In the genomic region with DNA sequence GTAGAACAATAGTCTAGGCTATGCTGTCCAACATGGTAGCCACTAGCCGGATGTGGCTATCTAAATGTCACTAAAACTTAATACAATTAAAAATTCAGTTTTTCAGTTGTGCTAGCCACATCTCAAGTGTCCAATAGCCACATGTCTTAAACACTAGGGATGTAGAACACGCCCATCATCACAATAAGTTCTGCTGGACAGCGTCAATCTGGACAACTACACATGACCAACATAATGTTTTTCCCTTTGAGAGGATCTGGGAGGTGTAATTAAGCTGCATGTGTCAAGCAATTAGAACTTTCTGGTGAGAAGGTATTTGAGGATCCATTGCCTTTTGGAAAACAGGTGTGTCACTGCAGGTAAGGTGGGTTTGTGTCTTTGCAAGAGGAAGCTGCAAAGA, we compare ENCODE assay signal across 10 cellular contexts.
"Had no signal": no experiment of that assay in that cellular context is flagged by ENCODE, and none has a peak within 500 bp of the region (broad histone marks: within the 10 kb centered on the region; RNA-seq: fewer than 3 reads in every experiment).

No MANE protein-coding gene starts in this region.

- DNase-seq: GM23248, GOT3, H7, HFFc6, IMR-90, KBM-7 had no signal

- H3K27ac ChIP-seq: GM23248, HL-60, KMS-11 had no signal

- H3K4me1 ChIP-seq: HAP-1 had no signal

- H3K4me2 ChIP-seq: KMS-11 had no signal

- H3K9me3 ChIP-seq: HAP-1 had no signal

- ATAC-seq: HCT116 had no signal

- H3K4me3 ChIP-seq: GM23248, HAP-1 had no signal
